ENCODE assay signal across 1 cellular context in the genomic region with DNA sequence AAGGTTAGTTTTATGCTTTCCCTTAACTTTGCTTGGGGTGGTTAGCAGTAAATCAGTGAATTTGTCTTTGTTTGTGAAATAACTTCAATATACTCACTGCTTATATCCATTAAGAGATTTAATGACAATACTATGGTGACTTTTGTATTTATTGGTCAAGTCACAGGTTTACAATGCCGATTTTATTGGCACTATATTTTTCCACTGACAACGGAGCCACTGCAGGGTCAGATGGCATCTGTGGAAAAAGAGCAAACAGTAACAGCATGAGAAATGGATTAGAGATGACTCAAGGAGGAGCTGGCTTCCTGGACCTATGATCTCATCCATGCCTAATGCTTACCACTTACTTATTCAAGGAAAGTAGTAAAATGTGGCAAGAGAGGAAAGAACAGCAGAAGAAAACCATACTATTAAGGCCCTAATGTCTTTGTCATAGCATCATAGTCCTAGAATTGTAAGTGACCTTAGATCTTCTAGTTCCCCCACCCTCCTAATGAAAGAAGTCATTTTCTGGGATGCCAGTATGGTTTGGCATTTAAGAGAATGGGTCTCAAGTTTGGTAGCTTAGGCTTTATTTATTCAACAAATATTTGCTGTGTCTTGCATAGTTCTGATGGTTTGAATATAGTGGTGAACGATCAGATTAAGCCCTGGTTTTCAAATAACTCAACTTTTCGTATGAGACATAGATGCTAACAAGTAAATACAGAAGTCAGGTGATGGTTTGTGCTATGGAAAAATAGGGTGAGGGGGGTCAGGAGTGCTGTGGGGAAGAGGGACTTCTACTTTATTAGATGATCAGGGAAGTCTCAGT.
TF ChIP-seq lines count a peak whose summit lies in the region.

No MANE protein-coding gene starts in this region.

TF ChIP-seq in HEK293, 187 proteins besides CTCF, POLR2A, EP300 and RAD21 (continued from another document and continues in another):
- TF ChIP-seq ZNF596 (tag by site-specific recombination; IDR thresholded peaks at IDR 0.05), result no peak
- no peak for TF ChIP-seq ZNF239 (tag by site-specific recombination; IDR thresholded peaks at IDR 0.05)
- TF ChIP-seq, protein P1, sequence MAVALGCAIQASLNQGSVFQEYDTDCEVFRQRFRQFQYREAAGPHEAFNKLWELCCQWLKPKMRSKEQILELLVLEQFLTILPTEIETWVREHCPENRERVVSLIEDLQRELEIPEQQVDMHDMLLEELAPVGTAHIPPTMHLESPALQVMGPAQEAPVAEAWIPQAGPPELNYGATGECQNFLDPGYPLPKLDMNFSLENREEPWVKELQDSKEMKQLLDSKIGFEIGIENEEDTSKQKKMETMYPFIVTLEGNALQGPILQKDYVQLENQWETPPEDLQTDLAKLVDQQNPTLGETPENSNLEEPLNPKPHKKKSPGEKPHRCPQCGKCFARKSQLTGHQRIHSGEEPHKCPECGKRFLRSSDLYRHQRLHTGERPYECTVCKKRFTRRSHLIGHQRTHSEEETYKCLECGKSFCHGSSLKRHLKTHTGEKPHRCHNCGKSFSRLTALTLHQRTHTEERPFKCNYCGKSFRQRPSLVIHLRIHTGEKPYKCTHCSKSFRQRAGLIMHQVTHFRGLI (tag by site-specific recombination; IDR thresholded peaks at IDR 0.05), result peak; percentile 49
- peak; percentile 87 for TF ChIP-seq ZNF629 (tag by site-specific recombination; IDR thresholded peaks at IDR 0.05)
- TF ChIP-seq KLF16 (tag by site-specific recombination; IDR thresholded peaks at IDR 0.05), result no peak; the same call in 1 of the 2 replicates
- no peak; the same call in 1 of the 2 replicates for TF ChIP-seq ZNF214 (tag by site-specific recombination; IDR thresholded peaks at IDR 0.05; ENCODE audit: borderline replicate concordance)
- TF ChIP-seq, protein P2, sequence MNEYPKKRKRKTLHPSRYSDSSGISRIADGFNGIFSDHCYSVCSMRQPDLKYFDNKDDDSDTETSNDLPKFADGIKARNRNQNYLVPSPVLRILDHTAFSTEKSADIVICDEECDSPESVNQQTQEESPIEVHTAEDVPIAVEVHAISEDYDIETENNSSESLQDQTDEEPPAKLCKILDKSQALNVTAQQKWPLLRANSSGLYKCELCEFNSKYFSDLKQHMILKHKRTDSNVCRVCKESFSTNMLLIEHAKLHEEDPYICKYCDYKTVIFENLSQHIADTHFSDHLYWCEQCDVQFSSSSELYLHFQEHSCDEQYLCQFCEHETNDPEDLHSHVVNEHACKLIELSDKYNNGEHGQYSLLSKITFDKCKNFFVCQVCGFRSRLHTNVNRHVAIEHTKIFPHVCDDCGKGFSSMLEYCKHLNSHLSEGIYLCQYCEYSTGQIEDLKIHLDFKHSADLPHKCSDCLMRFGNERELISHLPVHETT (tag by site-specific recombination; IDR thresholded peaks at IDR 0.05), result peak; percentile 52; the same call in 1 of the 2 replicates
- no peak for TF ChIP-seq ZNF157 (tag by site-specific recombination; IDR thresholded peaks at IDR 0.05)
- TF ChIP-seq FEZF1 (tag by site-specific recombination; IDR thresholded peaks at IDR 0.05), result peak; percentile 99
- no peak for TF ChIP-seq ZNF404 (tag by site-specific recombination; IDR thresholded peaks at IDR 0.05)
- TF ChIP-seq ZNF394 (tag by site-specific recombination; IDR thresholded peaks at IDR 0.05; ENCODE audit: borderline replicate concordance), result peak; percentile 95
- no peak for TF ChIP-seq ZNF114 (tag by site-specific recombination; IDR thresholded peaks at IDR 0.05)
- TF ChIP-seq, protein P3, sequence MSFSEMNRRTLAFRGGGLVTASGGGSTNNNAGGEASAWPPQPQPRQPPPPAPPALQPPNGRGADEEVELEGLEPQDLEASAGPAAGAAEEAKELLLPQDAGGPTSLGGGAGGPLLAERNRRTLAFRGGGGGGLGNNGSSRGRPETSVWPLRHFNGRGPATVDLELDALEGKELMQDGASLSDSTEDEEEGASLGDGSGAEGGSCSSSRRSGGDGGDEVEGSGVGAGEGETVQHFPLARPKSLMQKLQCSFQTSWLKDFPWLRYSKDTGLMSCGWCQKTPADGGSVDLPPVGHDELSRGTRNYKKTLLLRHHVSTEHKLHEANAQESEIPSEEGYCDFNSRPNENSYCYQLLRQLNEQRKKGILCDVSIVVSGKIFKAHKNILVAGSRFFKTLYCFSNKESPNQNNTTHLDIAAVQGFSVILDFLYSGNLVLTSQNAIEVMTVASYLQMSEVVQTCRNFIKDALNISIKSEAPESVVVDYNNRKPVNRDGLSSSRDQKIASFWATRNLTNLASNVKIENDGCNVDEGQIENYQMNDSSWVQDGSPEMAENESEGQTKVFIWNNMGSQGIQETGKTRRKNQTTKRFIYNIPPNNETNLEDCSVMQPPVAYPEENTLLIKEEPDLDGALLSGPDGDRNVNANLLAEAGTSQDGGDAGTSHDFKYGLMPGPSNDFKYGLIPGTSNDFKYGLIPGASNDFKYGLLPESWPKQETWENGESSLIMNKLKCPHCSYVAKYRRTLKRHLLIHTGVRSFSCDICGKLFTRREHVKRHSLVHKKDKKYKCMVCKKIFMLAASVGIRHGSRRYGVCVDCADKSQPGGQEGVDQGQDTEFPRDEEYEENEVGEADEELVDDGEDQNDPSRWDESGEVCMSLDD (tag by site-specific recombination; IDR thresholded peaks at IDR 0.05), result no peak
- TF ChIP-seq, protein P4, sequence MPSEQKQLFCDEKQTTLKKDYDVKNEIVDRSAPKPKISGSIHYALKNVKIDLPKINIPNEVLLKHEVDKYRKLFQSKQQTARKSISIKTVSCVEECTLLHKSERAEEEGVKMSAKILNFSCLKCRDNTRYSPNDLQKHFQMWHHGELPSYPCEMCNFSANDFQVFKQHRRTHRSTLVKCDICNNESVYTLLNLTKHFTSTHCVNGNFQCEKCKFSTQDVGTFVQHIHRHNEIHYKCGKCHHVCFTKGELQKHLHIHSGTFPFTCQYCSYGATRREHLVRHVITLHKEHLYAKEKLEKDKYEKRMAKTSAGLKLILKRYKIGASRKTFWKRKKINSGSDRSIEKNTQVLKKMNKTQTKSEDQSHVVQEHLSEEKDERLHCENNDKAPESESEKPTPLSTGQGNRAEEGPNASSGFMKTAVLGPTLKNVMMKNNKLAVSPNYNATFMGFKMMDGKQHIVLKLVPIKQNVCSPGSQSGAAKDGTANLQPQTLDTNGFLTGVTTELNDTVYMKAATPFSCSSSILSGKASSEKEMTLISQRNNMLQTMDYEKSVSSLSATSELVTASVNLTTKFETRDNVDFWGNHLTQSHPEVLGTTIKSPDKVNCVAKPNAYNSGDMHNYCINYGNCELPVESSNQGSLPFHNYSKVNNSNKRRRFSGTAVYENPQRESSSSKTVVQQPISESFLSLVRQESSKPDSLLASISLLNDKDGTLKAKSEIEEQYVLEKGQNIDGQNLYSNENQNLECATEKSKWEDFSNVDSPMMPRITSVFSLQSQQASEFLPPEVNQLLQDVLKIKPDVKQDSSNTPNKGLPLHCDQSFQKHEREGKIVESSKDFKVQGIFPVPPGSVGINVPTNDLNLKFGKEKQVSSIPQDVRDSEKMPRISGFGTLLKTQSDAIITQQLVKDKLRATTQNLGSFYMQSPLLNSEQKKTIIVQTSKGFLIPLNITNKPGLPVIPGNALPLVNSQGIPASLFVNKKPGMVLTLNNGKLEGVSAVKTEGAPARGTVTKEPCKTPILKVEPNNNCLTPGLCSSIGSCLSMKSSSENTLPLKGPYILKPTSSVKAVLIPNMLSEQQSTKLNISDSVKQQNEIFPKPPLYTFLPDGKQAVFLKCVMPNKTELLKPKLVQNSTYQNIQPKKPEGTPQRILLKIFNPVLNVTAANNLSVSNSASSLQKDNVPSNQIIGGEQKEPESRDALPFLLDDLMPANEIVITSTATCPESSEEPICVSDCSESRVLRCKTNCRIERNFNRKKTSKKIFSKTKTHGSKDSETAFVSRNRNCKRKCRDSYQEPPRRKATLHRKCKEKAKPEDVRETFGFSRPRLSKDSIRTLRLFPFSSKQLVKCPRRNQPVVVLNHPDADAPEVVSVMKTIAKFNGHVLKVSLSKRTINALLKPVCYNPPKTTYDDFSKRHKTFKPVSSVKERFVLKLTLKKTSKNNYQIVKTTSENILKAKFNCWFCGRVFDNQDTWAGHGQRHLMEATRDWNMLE (tag by site-specific recombination; conservative IDR thresholded peaks at IDR 0.05; ENCODE audit: low read depth), result no peak; the same call in 1 of the 2 replicates
- TF ChIP-seq KLF9 (tag by site-specific recombination; IDR thresholded peaks at IDR 0.05; ENCODE audit: low read depth), result no peak
- TF ChIP-seq, protein P5, sequence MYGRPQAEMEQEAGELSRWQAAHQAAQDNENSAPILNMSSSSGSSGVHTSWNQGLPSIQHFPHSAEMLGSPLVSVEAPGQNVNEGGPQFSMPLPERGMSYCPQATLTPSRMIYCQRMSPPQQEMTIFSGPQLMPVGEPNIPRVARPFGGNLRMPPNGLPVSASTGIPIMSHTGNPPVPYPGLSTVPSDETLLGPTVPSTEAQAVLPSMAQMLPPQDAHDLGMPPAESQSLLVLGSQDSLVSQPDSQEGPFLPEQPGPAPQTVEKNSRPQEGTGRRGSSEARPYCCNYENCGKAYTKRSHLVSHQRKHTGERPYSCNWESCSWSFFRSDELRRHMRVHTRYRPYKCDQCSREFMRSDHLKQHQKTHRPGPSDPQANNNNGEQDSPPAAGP (tag by site-specific recombination; IDR thresholded peaks at IDR 0.05), result no peak
- no peak for TF ChIP-seq ZNF37A (tag by site-specific recombination; IDR thresholded peaks at IDR 0.05)
- TF ChIP-seq, protein P6, sequence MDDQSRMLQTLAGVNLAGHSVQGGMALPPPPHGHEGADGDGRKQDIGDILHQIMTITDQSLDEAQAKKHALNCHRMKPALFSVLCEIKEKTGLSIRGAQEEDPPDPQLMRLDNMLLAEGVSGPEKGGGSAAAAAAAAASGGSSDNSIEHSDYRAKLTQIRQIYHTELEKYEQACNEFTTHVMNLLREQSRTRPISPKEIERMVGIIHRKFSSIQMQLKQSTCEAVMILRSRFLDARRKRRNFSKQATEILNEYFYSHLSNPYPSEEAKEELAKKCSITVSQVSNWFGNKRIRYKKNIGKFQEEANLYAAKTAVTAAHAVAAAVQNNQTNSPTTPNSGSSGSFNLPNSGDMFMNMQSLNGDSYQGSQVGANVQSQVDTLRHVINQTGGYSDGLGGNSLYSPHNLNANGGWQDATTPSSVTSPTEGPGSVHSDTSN (CRISPR knock-in tag; IDR thresholded peaks at IDR 0.05), result no peak
- TF ChIP-seq ZBTB1 (tag by site-specific recombination; IDR thresholded peaks at IDR 0.05), result no peak
- TF ChIP-seq ZNF391 (tag by site-specific recombination; IDR thresholded peaks at IDR 0.05; ENCODE audit: borderline replicate concordance, low read depth), result no peak
- TF ChIP-seq ZNF341 (tag by site-specific recombination; IDR thresholded peaks at IDR 0.05; ENCODE audit: low read depth), result peak; percentile 18; the same call in 1 of the 2 replicates
- TF ChIP-seq ZNF747 (tag by site-specific recombination; IDR thresholded peaks at IDR 0.05), result no peak
- no peak for TF ChIP-seq ZNF623 (tag by site-specific recombination; IDR thresholded peaks at IDR 0.05)
- 0 out of 2 replicates have a peak, but pooled peaks have one; percentile 48 for TF ChIP-seq ZBTB21 (tag by site-specific recombination; IDR thresholded peaks at IDR 0.05)
- TF ChIP-seq, protein P7, sequence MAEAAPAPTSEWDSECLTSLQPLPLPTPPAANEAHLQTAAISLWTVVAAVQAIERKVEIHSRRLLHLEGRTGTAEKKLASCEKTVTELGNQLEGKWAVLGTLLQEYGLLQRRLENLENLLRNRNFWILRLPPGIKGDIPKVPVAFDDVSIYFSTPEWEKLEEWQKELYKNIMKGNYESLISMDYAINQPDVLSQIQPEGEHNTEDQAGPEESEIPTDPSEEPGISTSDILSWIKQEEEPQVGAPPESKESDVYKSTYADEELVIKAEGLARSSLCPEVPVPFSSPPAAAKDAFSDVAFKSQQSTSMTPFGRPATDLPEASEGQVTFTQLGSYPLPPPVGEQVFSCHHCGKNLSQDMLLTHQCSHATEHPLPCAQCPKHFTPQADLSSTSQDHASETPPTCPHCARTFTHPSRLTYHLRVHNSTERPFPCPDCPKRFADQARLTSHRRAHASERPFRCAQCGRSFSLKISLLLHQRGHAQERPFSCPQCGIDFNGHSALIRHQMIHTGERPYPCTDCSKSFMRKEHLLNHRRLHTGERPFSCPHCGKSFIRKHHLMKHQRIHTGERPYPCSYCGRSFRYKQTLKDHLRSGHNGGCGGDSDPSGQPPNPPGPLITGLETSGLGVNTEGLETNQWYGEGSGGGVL (tag by site-specific recombination; IDR thresholded peaks at IDR 0.05), result no peak
- TF ChIP-seq, protein P8, sequence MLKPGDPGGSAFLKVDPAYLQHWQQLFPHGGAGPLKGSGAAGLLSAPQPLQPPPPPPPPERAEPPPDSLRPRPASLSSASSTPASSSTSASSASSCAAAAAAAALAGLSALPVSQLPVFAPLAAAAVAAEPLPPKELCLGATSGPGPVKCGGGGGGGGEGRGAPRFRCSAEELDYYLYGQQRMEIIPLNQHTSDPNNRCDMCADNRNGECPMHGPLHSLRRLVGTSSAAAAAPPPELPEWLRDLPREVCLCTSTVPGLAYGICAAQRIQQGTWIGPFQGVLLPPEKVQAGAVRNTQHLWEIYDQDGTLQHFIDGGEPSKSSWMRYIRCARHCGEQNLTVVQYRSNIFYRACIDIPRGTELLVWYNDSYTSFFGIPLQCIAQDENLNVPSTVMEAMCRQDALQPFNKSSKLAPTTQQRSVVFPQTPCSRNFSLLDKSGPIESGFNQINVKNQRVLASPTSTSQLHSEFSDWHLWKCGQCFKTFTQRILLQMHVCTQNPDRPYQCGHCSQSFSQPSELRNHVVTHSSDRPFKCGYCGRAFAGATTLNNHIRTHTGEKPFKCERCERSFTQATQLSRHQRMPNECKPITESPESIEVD (tag by site-specific recombination; IDR thresholded peaks at IDR 0.05), result peak; percentile 91
- TF ChIP-seq ZNF423 (tag by site-specific recombination; IDR thresholded peaks at IDR 0.05), result no peak
- TF ChIP-seq, protein P9, sequence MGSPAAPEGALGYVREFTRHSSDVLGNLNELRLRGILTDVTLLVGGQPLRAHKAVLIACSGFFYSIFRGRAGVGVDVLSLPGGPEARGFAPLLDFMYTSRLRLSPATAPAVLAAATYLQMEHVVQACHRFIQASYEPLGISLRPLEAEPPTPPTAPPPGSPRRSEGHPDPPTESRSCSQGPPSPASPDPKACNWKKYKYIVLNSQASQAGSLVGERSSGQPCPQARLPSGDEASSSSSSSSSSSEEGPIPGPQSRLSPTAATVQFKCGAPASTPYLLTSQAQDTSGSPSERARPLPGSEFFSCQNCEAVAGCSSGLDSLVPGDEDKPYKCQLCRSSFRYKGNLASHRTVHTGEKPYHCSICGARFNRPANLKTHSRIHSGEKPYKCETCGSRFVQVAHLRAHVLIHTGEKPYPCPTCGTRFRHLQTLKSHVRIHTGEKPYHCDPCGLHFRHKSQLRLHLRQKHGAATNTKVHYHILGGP (tag by site-specific recombination; IDR thresholded peaks at IDR 0.05), result peak; percentile 71
- no peak for TF ChIP-seq TCF7L2 (IDR thresholded peaks at IDR 0.05; ENCODE audit: borderline replicate concordance, low read depth, low read length)
- no peak for TF ChIP-seq ZNF248 (tag by site-specific recombination; IDR thresholded peaks at IDR 0.05)
- TF ChIP-seq ZNF792 (tag by site-specific recombination; IDR thresholded peaks at IDR 0.05), result peak; percentile 60; the same call in 1 of the 2 replicates
- TF ChIP-seq ZNF530 (tag by site-specific recombination; IDR thresholded peaks at IDR 0.05; ENCODE audit: low read depth), result no peak
- TF ChIP-seq ZNF621 (tag by site-specific recombination; IDR thresholded peaks at IDR 0.05), result no peak
- no peak for TF ChIP-seq ZNF558 (tag by site-specific recombination; IDR thresholded peaks at IDR 0.05)
- peak; percentile 9; the same call in 1 of the 2 replicates for TF ChIP-seq ZBTB20 (tag by site-specific recombination; IDR thresholded peaks at IDR 0.05)
- TF ChIP-seq OSR2 (tag by site-specific recombination; IDR thresholded peaks at IDR 0.05), result peak; percentile 94
- TF ChIP-seq IKZF3 (tag by site-specific recombination; IDR thresholded peaks at IDR 0.05), result 0 out of 2 replicates have a peak, but pooled peaks have one; percentile 36
